Comparison of ENCODE assay signal across 17 cellular contexts in the genomic region with DNA sequence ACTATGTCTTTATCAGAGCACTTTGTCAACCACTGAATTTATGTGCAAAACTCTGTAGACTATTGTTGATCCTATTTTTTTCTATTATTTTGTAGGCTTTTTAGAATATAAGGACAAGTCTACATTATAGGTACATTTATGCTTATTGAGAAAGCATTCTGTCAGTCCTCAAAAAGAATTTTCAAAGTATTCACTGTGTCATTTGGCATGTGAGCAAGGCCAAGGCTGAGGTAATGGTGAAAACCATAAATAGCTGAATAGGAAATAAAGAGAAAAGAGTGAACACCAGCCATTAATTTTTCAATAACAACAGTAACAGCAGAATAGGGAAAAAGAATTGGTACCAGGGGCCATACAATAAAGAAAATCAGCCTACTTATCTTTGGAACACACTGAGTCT. TPM values are rescaled to one million over a fixed set of nuclear protein-coding genes. Genes with fewer than 3 reads are reported as not detected.
DNase-seq lines count a peak whose midpoint lies in the region; ATAC-seq and TF ChIP-seq lines count a peak whose summit lies in the region.
"Had no signal": no experiment of that assay in that cellular context is flagged by ENCODE, and none has a peak within 500 bp of the region (broad histone marks: within the 10 kb centered on the region; RNA-seq: fewer than 3 reads in every experiment).

No MANE protein-coding gene starts in this region.

- H2AFZ ChIP-seq in H9 (ENCODE audit: low read length): no peak overlapping the region

- H2BK120ac ChIP-seq in H9 (ENCODE audit: low read depth, low read length, poor library complexity, severe bottlenecking): no peak overlapping the region

- H4K91ac ChIP-seq in H9 (ENCODE audit: insufficient read length, low read depth, low read length): no peak overlapping the region

- H2BK20ac ChIP-seq in H9 (ENCODE audit: low read depth, low read length, poor library complexity, severe bottlenecking): no peak overlapping the region

- DNase-seq in H9 (no peak), WTC11 (ENCODE audit: low spot score) (no peak), chondrocyte (ENCODE audit: low spot score) (no peak), myocyte (ENCODE audit: low read depth) (peak; percentile 9), DMS53 treated with DMSO at 0.1 percent for 48 hours (lab: John Stamatoyannopoulos, UW; ENCODE audit: unreplicated experiment) (no peak), Right ventricle myocardium inferior (ENCODE audit: missing footprints) (no peak)
- DNase-seq: CD4-positive, CD25-positive, alpha-beta regulatory T cell; NCI-H1105; NCI-H1694 treated with DMSO at 0.1 percent for 48 hours; NCI-H2107; NCI-H226; NCI-H524 treated with DMSO at 0.1 percent for 48 hours; SHP77; SK-N-SH had no signal

- no peak overlapping the region for H3K4ac ChIP-seq in H9 (ENCODE audit: low read depth, low read length)

- no peak for TF ChIP-seq CTCF in H9 (conservative IDR thresholded peaks at IDR 0.05)
- no peak for TF ChIP-seq CTCF in WTC11 (IDR thresholded peaks at IDR 0.05)
- TF ChIP-seq CTCF in chondrocyte (IDR thresholded peaks at IDR 0.05): no peak

- H3K27me3 Mint-ChIP-seq in H9 (ENCODE audit: low read depth): no peaks in the 10 kb centered on the region
- no peaks in the 10 kb centered on the region for H3K27me3 Mint-ChIP-seq in WTC11 (ENCODE audit: low read depth)
- H3K27me3 Mint-ChIP-seq in chondrocyte (ENCODE audit: low read depth): no peaks in the 10 kb centered on the region
- H3K27me3 Mint-ChIP-seq: B cell; CD4-positive, CD25-positive, alpha-beta regulatory T cell had no signal

- CTCF ChIA-PET in WTC11 (lab: Charles Lee): no interaction called here

- H3K4me3 Mint-ChIP-seq in H9 (peak overlapping the region in 1 of 2 experiments; percentile 58; a peak in 1 of 5 replicates), WTC11 (peak overlapping the region; percentile 17), chondrocyte (ENCODE audit: unreplicated experiment) (no peak overlapping the region)
- H3K4me3 Mint-ChIP-seq: B cell; CD4-positive, CD25-positive, alpha-beta regulatory T cell had no signal

- peaks cover 3% of the 10 kb centered on the region; the same call in 1 of the 2 replicates for H3K4me1 ChIP-seq in H9 (ENCODE audit: insufficient read depth, low read length)

- no peak overlapping the region for H4K5ac ChIP-seq in H9 (ENCODE audit: insufficient read length, low read depth, low read length)

- H3K27me3 ChIP-seq in H9 (ENCODE audit: insufficient read depth, low read length): no peaks in the 10 kb centered on the region

- POLR2A ChIA-PET in WTC11 (lab: Charles Lee): no interaction called here

- no peak overlapping the region for H3K27ac ChIP-seq in H9 (ENCODE audit: insufficient read length, low read depth, low read length)

- H3K18ac ChIP-seq in H9 (ENCODE audit: insufficient read length, low read depth, low read length): no peak overlapping the region

- intact Hi-C loops in Right ventricle myocardium inferior (cut with DNase I): no loop called here

- ATAC-seq in WTC11 (no peak), HG03196 (IDR thresholded peaks at IDR 0.05; ENCODE audit: unreplicated experiment) (no peak), GM21737 (IDR thresholded peaks at IDR 0.05; ENCODE audit: unreplicated experiment) (no peak), Right ventricle myocardium inferior (no peak)

- H2BK12ac ChIP-seq in H9 (ENCODE audit: insufficient read length, low read depth, low read length): no peak overlapping the region

- H3K23ac ChIP-seq in H9 (ENCODE audit: insufficient read length, low read depth, low read length): no peak overlapping the region

- no peak overlapping the region for H4K8ac ChIP-seq in H9 (replicated peaks; ENCODE audit: insufficient read length, low read depth, low read length)

- no peak overlapping the region for H2BK5ac ChIP-seq in H9 (ENCODE audit: insufficient read length, low read length)

- no peaks in the 10 kb centered on the region for H3K9me3 ChIP-seq in H9 (ENCODE audit: control insufficient read depth, low read depth, low read length)
- H3K9me3 ChIP-seq: SK-N-SH had no signal

- H2BK15ac ChIP-seq in H9 (ENCODE audit: low read depth, low read length): no peak overlapping the region

- no peak overlapping the region for H3K4me2 ChIP-seq in H9 (ENCODE audit: insufficient read depth, insufficient read length, low read length)
- H3K4me2 ChIP-seq: SK-N-SH had no signal

- no peak overlapping the region for H2AK5ac ChIP-seq in H9 (ENCODE audit: insufficient read length, low read length)

- no peaks in the 10 kb centered on the region for H3K9me3 Mint-ChIP-seq in H9
- no peaks in the 10 kb centered on the region for H3K9me3 Mint-ChIP-seq in WTC11
- no peaks in the 10 kb centered on the region for H3K9me3 Mint-ChIP-seq in chondrocyte (ENCODE audit: low read depth)
- H3K9me3 Mint-ChIP-seq: CD4-positive, CD25-positive, alpha-beta regulatory T cell had no signal

- H3T11ph ChIP-seq in H9 (ENCODE audit: low read length): no peak overlapping the region

- no peaks in the 10 kb centered on the region for H3K79me2 ChIP-seq in H9 (ENCODE audit: insufficient read depth, low read length)

- no peak overlapping the region for H3K56ac ChIP-seq in H9 (ENCODE audit: insufficient read length, low read depth, low read length)

- no peaks in the 10 kb centered on the region for H4K20me1 ChIP-seq in H9 (ENCODE audit: control insufficient read depth, insufficient read depth, insufficient read length)

- H3K36me3 Mint-ChIP-seq in H9 (ENCODE audit: insufficient read depth in 1 of 3, low read depth in 3 of 3): peaks cover 8 to 32% (median 28%) of the 10 kb centered on the region in 3 experiments; a peak in 6 of 7 replicates
- peaks cover 26% of the 10 kb centered on the region for H3K36me3 Mint-ChIP-seq in WTC11
- peaks cover 25% of the 10 kb centered on the region for H3K36me3 Mint-ChIP-seq in chondrocyte (ENCODE audit: low read depth)

- H3K79me1 ChIP-seq in H9 (ENCODE audit: insufficient read depth, low read depth, low read length, poor library complexity, severe bottlenecking): no peaks in the 10 kb centered on the region

- no peak overlapping the region for H3K9ac ChIP-seq in H9 (ENCODE audit: extremely low read depth, insufficient read length, low read length)
- H3K9ac ChIP-seq: SK-N-SH had no signal

- no peaks in the 10 kb centered on the region for H3K23me2 ChIP-seq in H9 (ENCODE audit: insufficient read length, low read depth, low read length, poor library complexity, severe bottlenecking)

- H3K27ac Mint-ChIP-seq in H9: peak overlapping the region in 2 of 3 experiments; percentile 32 to 80; a peak in 4 of 7 replicates
- H3K27ac Mint-ChIP-seq in WTC11: peak overlapping the region; percentile 85
- peak overlapping the region; percentile 82 for H3K27ac Mint-ChIP-seq in chondrocyte (ENCODE audit: unreplicated experiment)
- H3K27ac Mint-ChIP-seq: B cell had no signal

- no peak overlapping the region for H3K14ac ChIP-seq in H9 (ENCODE audit: insufficient read depth, low read length)

- H3K4me1 Mint-ChIP-seq in H9 (peaks cover 18 to 37% of the 10 kb centered on the region in 2 experiments), WTC11 (peaks cover 40% of the 10 kb centered on the region), chondrocyte (ENCODE audit: low read depth) (peaks cover 61% of the 10 kb centered on the region)

TF ChIP-seq in WTC11, 78 proteins besides CTCF, POLR2A, EP300 and RAD21 (continues in another document):
- TF ChIP-seq, protein P1, sequence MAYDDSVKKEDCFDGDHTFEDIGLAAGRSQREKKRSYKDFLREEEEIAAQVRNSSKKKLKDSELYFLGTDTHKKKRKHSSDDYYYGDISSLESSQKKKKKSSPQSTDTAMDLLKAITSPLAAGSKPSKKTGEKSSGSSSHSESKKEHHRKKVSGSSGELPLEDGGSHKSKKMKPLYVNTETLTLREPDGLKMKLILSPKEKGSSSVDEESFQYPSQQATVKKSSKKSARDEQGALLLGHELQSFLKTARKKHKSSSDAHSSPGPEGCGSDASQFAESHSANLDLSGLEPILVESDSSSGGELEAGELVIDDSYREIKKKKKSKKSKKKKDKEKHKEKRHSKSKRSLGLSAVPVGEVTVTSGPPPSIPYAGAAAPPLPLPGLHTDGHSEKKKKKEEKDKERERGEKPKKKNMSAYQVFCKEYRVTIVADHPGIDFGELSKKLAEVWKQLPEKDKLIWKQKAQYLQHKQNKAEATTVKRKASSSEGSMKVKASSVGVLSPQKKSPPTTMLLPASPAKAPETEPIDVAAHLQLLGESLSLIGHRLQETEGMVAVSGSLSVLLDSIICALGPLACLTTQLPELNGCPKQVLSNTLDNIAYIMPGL (CRISPR knock-in tag; IDR thresholded peaks at IDR 0.05): no peak
- no peak for TF ChIP-seq HMGA2 (CRISPR knock-in tag; IDR thresholded peaks at IDR 0.05)
- no peak for TF ChIP-seq FOXJ3 (CRISPR knock-in tag; IDR thresholded peaks at IDR 0.05; ENCODE audit: borderline replicate concordance)

RNA-seq across cellular contexts. Expression of a gene that starts 21.0 kb away (rescaled TPM):
- 64.7 and 69.3 TPM in 2 replicates for total RNA-seq in H9 (2021)
- total RNA-seq in WTC11 (2021): 65.9 to 70.5 TPM (median 69.0 TPM) in 3 replicates
- total RNA-seq in chondrocyte: 114 to 132 TPM (median 116 TPM) in 3 replicates
- total RNA-seq in myocyte: 116 and 127 TPM in 2 replicates
- polyA plus RNA-seq in myocyte (2012): 32.4 TPM
- total RNA-seq in Right ventricle myocardium inferior: 58.4 TPM

RNA-seq across cellular contexts. Expression of a gene that starts 21.1 kb away (rescaled TPM):
- total RNA-seq in H9 (2021) (8.5 and 8.6 TPM in 2 replicates), WTC11 (2021) (12.8 to 15.1 TPM (median 15.1 TPM) in 3 replicates), chondrocyte (10.0 to 10.7 TPM (median 10.4 TPM) in 3 replicates), myocyte (8.5 and 9.4 TPM in 2 replicates), Right ventricle myocardium inferior (4.7 TPM)
- polyA plus RNA-seq in myocyte (2012): 6.4 TPM
